Comparison of ENCODE assay signal across 1 cellular context in genomic region chr3:38117163-38117716, GRCh38.
A peak's percentile ranks its signal among the peaks of the same experiment; 100 is the strongest.
TF ChIP-seq lines count a peak whose summit lies in the region.

No MANE protein-coding gene starts in this region.

TF ChIP-seq in HepG2, 621 proteins besides CTCF, POLR2A, EP300 and RAD21 (continued from another document):
- no peak for TF ChIP-seq RORA (CRISPR knock-in tag; IDR thresholded peaks at IDR 0.05)
- TF ChIP-seq IRX3 (CRISPR knock-in tag; IDR thresholded peaks at IDR 0.05; ENCODE audit: borderline replicate concordance, low read depth): no peak
- TF ChIP-seq ZNF724P (CRISPR knock-in tag; IDR thresholded peaks at IDR 0.05; ENCODE audit: borderline replicate concordance): no peak
- TF ChIP-seq AKAP8 (CRISPR knock-in tag; IDR thresholded peaks at IDR 0.05): 0 out of 2 replicates have a peak, but pooled peaks have one; percentile 40
- peak; percentile 18 for TF ChIP-seq POLR2AphosphoS5 (IDR thresholded peaks at IDR 0.05; ENCODE audit: low read depth, low read length)
TF ChIP-seq in HepG2: peak in this region for 16.
